In the genomic region with DNA sequence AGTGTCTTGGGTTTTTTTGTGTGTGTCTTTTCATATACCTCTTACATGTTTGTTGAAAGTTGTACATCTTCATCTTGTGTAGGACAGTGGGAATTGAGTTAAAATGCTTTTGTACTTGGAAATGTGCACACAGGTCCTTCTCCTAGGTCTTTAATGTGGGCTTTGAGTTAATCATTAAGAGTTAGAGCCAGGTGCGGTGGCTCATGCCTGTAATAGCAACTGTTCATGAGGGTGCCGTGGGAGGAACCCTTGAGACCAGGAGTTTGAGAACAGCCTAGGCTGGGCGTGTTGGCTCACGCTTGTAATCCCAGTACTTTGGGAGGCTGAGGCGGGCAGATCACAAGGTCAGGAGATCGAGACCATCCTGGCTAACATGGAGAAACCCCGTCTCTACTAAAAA, we compare ENCODE assay signal across 21 cellular contexts. TPM values are rescaled to one million over a fixed set of nuclear protein-coding genes. Genes with fewer than 3 reads are reported as not detected.
"Had no signal": no experiment of that assay in that cellular context is flagged by ENCODE, and none has a peak within 500 bp of the region (broad histone marks: within the 10 kb centered on the region; RNA-seq: fewer than 3 reads in every experiment).

No MANE protein-coding gene starts in this region.

- DNase-seq: activated CD4-positive, alpha-beta T cell treated with anti-CD3 and anti-CD28 coated beads, Interleukin-2, amount 50 U/mL, for 4 hours; activated gamma-delta T cell treated with Interleukin-2 at 50 U/mL for 16 hours; activated naive CD8-positive, alpha-beta T cell treated with anti-CD3 and anti-CD28 coated beads, Interleukin-2, amount 10 ng/mL, durations not matched to agents 7 days and 5 days; activated T-cell treated with anti-CD3 and anti-CD28 coated beads, Interleukin-2, amount 50 U/mL, for 48 hours; aorta; dorsolateral prefrontal cortex; glutamatergic neuron; left lung; mesendoderm; nephron progenitor cell; psoas muscle; stimulated activated CD4-positive, alpha-beta T cell treated with anti-CD3 and anti-CD28 coated beads, Interleukin-2, amount 100 ng/mL, for 24 hours; stimulated activated naive CD4-positive, alpha-beta T cell treated with Interleukin-2 at 50 U/mL for 16 hours; T-helper 2 cell had no signal

- FAIRE-seq: bronchial epithelial cell, endometrium, TTC549 had no signal

- H3K4me3 ChIP-seq: dorsolateral prefrontal cortex, left lung, psoas muscle had no signal

- H3K36me3 ChIP-seq: left lung had no signal

- H3K27me3 ChIP-seq: left lung had no signal

- H3K9me3 ChIP-seq: left lung, psoas muscle had no signal

- ATAC-seq: esophagus mucosa, left lung, psoas muscle, sciatic nerve had no signal

- H3K27ac ChIP-seq: left lung, psoas muscle had no signal

- H3K4me1 ChIP-seq: psoas muscle had no signal

RNA-seq across cellular contexts. Expression of a gene that starts 13.9 kb away (rescaled TPM):
- total RNA-seq: bronchial epithelial cell, chondrocyte, esophagus mucosa, left lung, temporal lobe had no signal
- polyA plus RNA-seq: aorta had no signal

RNA-seq across cellular contexts. Expression of a gene that starts 41.7 kb away (rescaled TPM):
- total RNA-seq: bronchial epithelial cell, chondrocyte had no signal
